Comparison of ENCODE assay signal across 1 cellular context in genomic region chr7:139317954-139318505, GRCh38.
TF ChIP-seq lines count a peak whose summit lies in the region.

No MANE protein-coding gene starts in this region.

TF ChIP-seq in K562, 482 proteins besides CTCF, POLR2A, EP300 and RAD21:
- TF ChIP-seq HES1 (IDR thresholded peaks at IDR 0.05; ENCODE audit: low read depth): 0 out of 2 replicates have a peak, but pooled peaks have one; percentile 20
- TF ChIP-seq PURB (CRISPR knock-in tag; IDR thresholded peaks at IDR 0.05; ENCODE audit: low read depth): peak; percentile 8; the same call in 1 of the 2 replicates
- no peak for TF ChIP-seq SREBF2 (CRISPR knock-in tag; IDR thresholded peaks at IDR 0.05)
- TF ChIP-seq GATA2 (CRISPR knock-in tag; IDR thresholded peaks at IDR 0.05): peak; percentile 44; the same call in 1 of the 2 replicates
- no peak for TF ChIP-seq SFPQ (IDR thresholded peaks at IDR 0.05; ENCODE audit: low read depth, low read length)
- no peak for TF ChIP-seq NR3C1 (CRISPR knock-in tag; IDR thresholded peaks at IDR 0.05)
- TF ChIP-seq NFRKB (IDR thresholded peaks at IDR 0.05; ENCODE audit: low read depth): no peak
- TF ChIP-seq FOXJ2 (tag; IDR thresholded peaks at IDR 0.05): no peak
- no peak for TF ChIP-seq ERF (CRISPR knock-in tag; IDR thresholded peaks at IDR 0.05)
- TF ChIP-seq SNIP1 (IDR thresholded peaks at IDR 0.05; ENCODE audit: low read depth): no peak
- no peak for TF ChIP-seq MED1 (CRISPR knock-in tag; IDR thresholded peaks at IDR 0.05; ENCODE audit: borderline replicate concordance)
- TF ChIP-seq CHCHD3 (CRISPR knock-in tag; IDR thresholded peaks at IDR 0.05): no peak
- no peak for TF ChIP-seq E2F1 (CRISPR knock-in tag; IDR thresholded peaks at IDR 0.05)
- no peak for TF ChIP-seq GATAD2B (IDR thresholded peaks at IDR 0.05; ENCODE audit: borderline replicate concordance)
- no peak for TF ChIP-seq ZNF57 (CRISPR knock-in tag; IDR thresholded peaks at IDR 0.05)
- no peak for TF ChIP-seq PHF20 (IDR thresholded peaks at IDR 0.05; ENCODE audit: partially characterized antibody)
- TF ChIP-seq BRD4 (IDR thresholded peaks at IDR 0.05): 0 out of 2 replicates have a peak, but pooled peaks have one; percentile 7
- no peak for TF ChIP-seq CHD1 (IDR thresholded peaks at IDR 0.05; ENCODE audit: low read length)
- no peak for TF ChIP-seq STAT6 (CRISPR knock-in tag; IDR thresholded peaks at IDR 0.05)
- no peak for TF ChIP-seq FOXP1 (CRISPR knock-in tag; IDR thresholded peaks at IDR 0.05)
- no peak for TF ChIP-seq NCOA6 (IDR thresholded peaks at IDR 0.05)
- TF ChIP-seq STAT5B (CRISPR knock-in tag; IDR thresholded peaks at IDR 0.05): no peak
- TF ChIP-seq ZNF224 (CRISPR knock-in tag; IDR thresholded peaks at IDR 0.05): no peak
- no peak for TF ChIP-seq CREB3 (tag; conservative IDR thresholded peaks at IDR 0.05; ENCODE audit: low read depth)
- TF ChIP-seq CBFA2T3 (IDR thresholded peaks at IDR 0.05): no peak
- no peak for TF ChIP-seq POLR3A (IDR thresholded peaks at IDR 0.05; ENCODE audit: borderline replicate concordance, extremely low read depth, insufficient read depth, insufficient read length)
- no peak for TF ChIP-seq ZNF12 (CRISPR knock-in tag; IDR thresholded peaks at IDR 0.05)
- TF ChIP-seq RCOR1 (IDR thresholded peaks at IDR 0.05; ENCODE audit: borderline replicate concordance in 1 of 2, low read depth in 2 of 2, low read length in 2 of 2): 0 out of 4 replicates have a peak, but pooled peaks of 1 of the 2 experiments have one; percentile 33
- no peak for TF ChIP-seq CCNT2 (IDR thresholded peaks at IDR 0.05; ENCODE audit: borderline replicate concordance, extremely low read depth, insufficient read length, low read depth, low read length)
- no peak for TF ChIP-seq SETDB1 (IDR thresholded peaks at IDR 0.05; ENCODE audit: low read length)
- no peak for TF ChIP-seq TAL1 (IDR thresholded peaks at IDR 0.05)
- no peak for TF ChIP-seq HMGN3 (IDR thresholded peaks at IDR 0.05; ENCODE audit: borderline replicate concordance, extremely low read depth, insufficient read length, low read depth, low read length)
- no peak for TF ChIP-seq VEZF1 (CRISPR knock-in tag; IDR thresholded peaks at IDR 0.05)
- peak; percentile 40; the same call in 1 of the 2 replicates for TF ChIP-seq CTBP1 (IDR thresholded peaks at IDR 0.05; ENCODE audit: borderline replicate concordance)
- TF ChIP-seq SNAPC5 (CRISPR knock-in tag; IDR thresholded peaks at IDR 0.05): no peak
- peak; percentile 81 for TF ChIP-seq MEF2D (tag; conservative IDR thresholded peaks at IDR 0.05; ENCODE audit: low read depth)
- TF ChIP-seq ZNF217 (CRISPR knock-in tag; IDR thresholded peaks at IDR 0.05): no peak
- no peak for TF ChIP-seq BRF1 (IDR thresholded peaks at IDR 0.05; ENCODE audit: borderline replicate concordance, extremely low read depth, insufficient read length)
- no peak for TF ChIP-seq ZNF124 (CRISPR knock-in tag; IDR thresholded peaks at IDR 0.05)
- TF ChIP-seq MCM3 (IDR thresholded peaks at IDR 0.05): no peak
- no peak for TF ChIP-seq ZNF75A (CRISPR knock-in tag; IDR thresholded peaks at IDR 0.05)
- no peak for TF ChIP-seq CREM (IDR thresholded peaks at IDR 0.05; ENCODE audit: low read depth)
- no peak for TF ChIP-seq ATF2 (CRISPR knock-in tag; IDR thresholded peaks at IDR 0.05)
- TF ChIP-seq LEF1 (IDR thresholded peaks at IDR 0.05): peak; percentile 30; the same call in 1 of the 2 replicates
- no peak for TF ChIP-seq THRAP3 (IDR thresholded peaks at IDR 0.05; ENCODE audit: borderline replicate concordance)
- TF ChIP-seq MECOM (CRISPR knock-in tag; IDR thresholded peaks at IDR 0.05): no peak
- TF ChIP-seq HCFC1 (IDR thresholded peaks at IDR 0.05; ENCODE audit: low read depth, low read length): no peak
- TF ChIP-seq SUPT5H (IDR thresholded peaks at IDR 0.05): no peak
- no peak for TF ChIP-seq IRF1 (CRISPR knock-in tag; IDR thresholded peaks at IDR 0.05; ENCODE audit: borderline replicate concordance)
- no peak for TF ChIP-seq POLR2B (IDR thresholded peaks at IDR 0.05; ENCODE audit: low read depth, partially characterized antibody)
- no peak for TF ChIP-seq KLF1 (tag; IDR thresholded peaks at IDR 0.05)
- no peak for TF ChIP-seq ZZZ3 (IDR thresholded peaks at IDR 0.05)
- TF ChIP-seq ARID1B (IDR thresholded peaks at IDR 0.05): peak; percentile 28; the same call in 1 of the 2 replicates
- no peak for TF ChIP-seq ZBTB5 (IDR thresholded peaks at IDR 0.05)
